In the genomic region with DNA sequence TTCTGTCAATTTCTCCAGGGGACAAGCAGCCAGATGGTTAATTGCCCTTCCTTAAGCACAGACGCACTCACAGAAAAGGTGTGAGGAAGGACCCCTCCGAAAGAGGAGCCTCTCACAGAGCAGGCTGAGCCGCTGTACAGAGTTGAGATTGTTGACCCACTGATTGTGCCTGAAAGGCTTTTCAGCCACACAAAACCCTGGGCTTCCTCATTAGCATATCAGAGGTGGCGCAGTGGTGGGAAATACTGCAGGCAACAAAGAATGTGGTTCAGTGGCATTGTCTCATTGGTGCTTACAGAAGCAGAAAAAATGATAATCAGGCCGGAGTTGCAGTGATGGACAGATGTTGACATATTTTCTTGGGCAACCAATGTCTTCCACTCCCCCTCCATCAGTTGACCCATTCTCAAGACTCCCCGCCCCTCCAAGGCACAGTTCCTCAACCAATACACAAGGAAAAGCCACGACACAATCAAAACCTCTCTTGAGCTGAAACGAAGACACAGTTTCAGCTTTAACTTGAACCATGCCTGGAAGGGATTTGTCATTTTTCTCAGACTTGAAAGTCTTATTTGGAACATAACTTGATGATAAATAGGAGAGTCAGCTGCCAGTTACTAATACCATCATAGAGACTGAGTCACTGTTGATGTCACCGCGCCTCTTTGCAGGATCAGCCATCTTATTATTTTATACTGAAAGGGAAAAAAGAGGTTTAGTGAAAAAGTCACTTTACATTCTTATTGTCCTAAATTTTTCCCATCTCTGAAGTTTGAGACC, we compare ENCODE assay signal across 17 cellular contexts. TPM values are rescaled to one million over a fixed set of nuclear protein-coding genes. Genes with fewer than 3 reads are reported as not detected.
DNase-seq lines count a peak whose midpoint lies in the region; ATAC-seq, FAIRE-seq and TF ChIP-seq lines count a peak whose summit lies in the region.
"Had no signal": no experiment of that assay in that cellular context is flagged by ENCODE, and none has a peak within 500 bp of the region (broad histone marks: within the 10 kb centered on the region; RNA-seq: fewer than 3 reads in every experiment).

No MANE protein-coding gene starts in this region.

- no peak for TF ChIP-seq EP300 in K562 (IDR thresholded peaks at IDR 0.05; ENCODE audit: low read length)
- TF ChIP-seq EP300 in neural cell (conservative IDR thresholded peaks at IDR 0.05; ENCODE audit: poor library complexity, severe bottlenecking) = no peak
- TF ChIP-seq EP300 in gastroesophageal sphincter (IDR thresholded peaks at IDR 0.05) = no peak

- TF ChIP-seq POLR2A in K562 (conservative IDR thresholded peaks at IDR 0.05) = no peak
- no peak for TF ChIP-seq POLR2A in gastroesophageal sphincter (IDR thresholded peaks at IDR 0.05)

- H3K9me3 ChIP-seq in K562 (replicated peaks; ENCODE audit: control insufficient read depth, insufficient read depth, low read depth, low read length) (no peaks in the 10 kb centered on the region), neural cell (ENCODE audit: low read length) (no peaks in the 10 kb centered on the region), gastroesophageal sphincter (no peaks in the 10 kb centered on the region)
- H3K9me3 ChIP-seq: Peyer's patch, tibial artery had no signal

- in situ Hi-C loops in K562 (cut with MboI) = no loop called here

- H3K27ac ChIP-seq in GM23338 (ENCODE audit: low read depth) (no peak overlapping the region), K562 (ENCODE audit: extremely low read depth, low read depth, low read length) (no peak overlapping the region), neural cell (ENCODE audit: low read length) (peak overlapping the region; percentile 24), gastroesophageal sphincter (no peak overlapping the region)
- H3K27ac ChIP-seq: dorsolateral prefrontal cortex, Peyer's patch, tibial artery had no signal

- H3K9me1 ChIP-seq in K562 (ENCODE audit: control insufficient read depth, insufficient read depth, low read length) = no peaks in the 10 kb centered on the region

- no peaks in the 10 kb centered on the region for H3F3A ChIP-seq in GM23338 (replicated peaks; ENCODE audit: low read depth)
- no peaks in the 10 kb centered on the region for H3F3A ChIP-seq in neural cell (ENCODE audit: insufficient read depth, low read length, poor library complexity, severe bottlenecking)

- H2AFZ ChIP-seq in GM23338 (no peak overlapping the region), K562 (ENCODE audit: low read depth, low read length) (no peak overlapping the region), neural cell (ENCODE audit: low read depth, low read length) (no peak overlapping the region)

- ATAC-seq in GM23338 = peak; percentile 36
- ATAC-seq in K562 = no peak
- ATAC-seq in gastroesophageal sphincter = no peak
- no peak for ATAC-seq in GM18511 (IDR thresholded peaks at IDR 0.05; ENCODE audit: unreplicated experiment)
- no peak for ATAC-seq in HG02884 (IDR thresholded peaks at IDR 0.05; ENCODE audit: unreplicated experiment)
- ATAC-seq: left colon, sciatic nerve had no signal

- no peaks in the 10 kb centered on the region for H3K36me3 Mint-ChIP-seq in GM23338 (ENCODE audit: low read depth)

- BruUV-seq in K562 (replicated peaks; lab: Mats Ljungman, UMichigan) = no TSS peak

- H3K9ac ChIP-seq in K562 (ENCODE audit: insufficient read depth in 1 of 2, low read depth in 2 of 2, low read length in 2 of 2) (no peak overlapping the region; a peak in 1 of 4 replicates), neural cell (ENCODE audit: low read length) (no peak overlapping the region)

- H3K4me3 ChIP-seq in GM23338 = no peak overlapping the region
- H3K4me3 ChIP-seq in K562 = no peak overlapping the region
- H3K4me3 ChIP-seq in neural cell (ENCODE audit: low read length) = no peak overlapping the region
- no peak overlapping the region for H3K4me3 ChIP-seq in gastroesophageal sphincter
- H3K4me3 ChIP-seq: dorsolateral prefrontal cortex, Peyer's patch, tibial artery had no signal

- H3K27ac Mint-ChIP-seq in GM23338 = no peak overlapping the region

- H3K9me3 Mint-ChIP-seq in GM23338 = no peaks in the 10 kb centered on the region

- no peak for TF ChIP-seq CTCF in GM23338 (conservative IDR thresholded peaks at IDR 0.05; ENCODE audit: low read depth in 2 of 2)
- no peak for TF ChIP-seq CTCF in K562 (IDR thresholded peaks at IDR 0.05 in 2 of 3, conservative IDR thresholded peaks at IDR 0.05 in 1 of 3; ENCODE audit: insufficient read depth in 2 of 3, low read depth in 1 of 3, low read length in 3 of 3)
- TF ChIP-seq CTCF in neural cell (IDR thresholded peaks at IDR 0.05; ENCODE audit: poor library complexity, severe bottlenecking) = no peak
- no peak for TF ChIP-seq CTCF in gastroesophageal sphincter (IDR thresholded peaks at IDR 0.05)

- H3K4me1 Mint-ChIP-seq in GM23338 = no peaks in the 10 kb centered on the region

- intact Hi-C loops in K562 (cut with micrococcal nuclease) = no loop called here

- no peaks in the 10 kb centered on the region for H3K9me2 ChIP-seq in GM23338 (ENCODE audit: insufficient read depth)
- H3K9me2 ChIP-seq in neural cell (ENCODE audit: insufficient read depth, low read length) = no peaks in the 10 kb centered on the region

- H3K4me2 ChIP-seq in GM23338 = no peak overlapping the region
- H3K4me2 ChIP-seq in K562 (ENCODE audit: insufficient read depth, low read length) = no peak overlapping the region
- no peak overlapping the region for H3K4me2 ChIP-seq in neural cell (ENCODE audit: low read length)

- H3K27me3 ChIP-seq in GM23338 (ENCODE audit: insufficient read depth) (no peaks in the 10 kb centered on the region), K562 (ENCODE audit: control insufficient read depth in 2 of 2, insufficient read depth in 2 of 2, low read length in 2 of 2) (no peaks in the 10 kb centered on the region), neural cell (ENCODE audit: insufficient read depth, low read depth, low read length) (no peaks in the 10 kb centered on the region), gastroesophageal sphincter (no peaks in the 10 kb centered on the region)
- H3K27me3 ChIP-seq: Peyer's patch, tibial artery had no signal

- peak; percentile 7 for DNase-seq in NCI-H146 (lab: John Stamatoyannopoulos, UW)
- DNase-seq in NCI-H146 treated with DMSO at 0.1 percent for 48 hours (lab: John Stamatoyannopoulos, UW; ENCODE audit: unreplicated experiment) = no peak
- DNase-seq in GM23338 (ENCODE audit: low spot score) = peak; percentile 7
- DNase-seq in K562 (ENCODE audit: extremely low read depth in 1 of 4, low spot score in 3 of 4) = no peak
- DNase-seq: 8988T, dorsolateral prefrontal cortex, left colon, NCI-H2227 treated with DMSO at 0.1 percent for 48 hours, Peyer's patch, T1000, tibial artery had no signal

- no peaks in the 10 kb centered on the region for H3K36me3 ChIP-seq in GM23338 (ENCODE audit: insufficient read depth)
- H3K36me3 ChIP-seq in K562 (ENCODE audit: control insufficient read depth, insufficient read depth, low read length) = no peaks in the 10 kb centered on the region
- H3K36me3 ChIP-seq in neural cell (ENCODE audit: insufficient read depth, low read length) = no peaks in the 10 kb centered on the region
- no peaks in the 10 kb centered on the region for H3K36me3 ChIP-seq in gastroesophageal sphincter
- H3K36me3 ChIP-seq: Peyer's patch, tibial artery had no signal

- WGBS in K562 (ENCODE audit: insufficient coverage, low coverage, missing lambda C conversion rate) = 50% methylated on average over 8 of the region's 10 CpGs
- 86 to 87% methylated on average over 5 to 9 of the region's 10 CpGs for WGBS in gastroesophageal sphincter (ENCODE audit: low coverage in 1 of 2), 2 donors

- POLR2A ChIA-PET in K562 (lab: Yijun Ruan, JAX) = no interaction called here

- H3K27me3 Mint-ChIP-seq in GM23338 (ENCODE audit: insufficient read depth, low read depth, poor library complexity) = no peaks in the 10 kb centered on the region

- H3K4me3 Mint-ChIP-seq in GM23338 = no peak overlapping the region

- peaks cover 6% of the 10 kb centered on the region; the same call in 1 of the 2 replicates for H3K4me1 ChIP-seq in GM23338 (ENCODE audit: insufficient read depth)
- no peaks in the 10 kb centered on the region for H3K4me1 ChIP-seq in K562 (replicated peaks in 1 of 2; ENCODE audit: control insufficient read depth in 2 of 2, insufficient read depth in 2 of 2, low read length in 2 of 2)
- H3K4me1 ChIP-seq in gastroesophageal sphincter = no peaks in the 10 kb centered on the region
- H3K4me1 ChIP-seq: Peyer's patch, tibial artery had no signal

- no peaks in the 10 kb centered on the region for H3K79me2 ChIP-seq in GM23338 (replicated peaks; ENCODE audit: insufficient read depth)
- no peaks in the 10 kb centered on the region for H3K79me2 ChIP-seq in K562 (ENCODE audit: control insufficient read depth, insufficient read depth, low read length)
- H3K79me2 ChIP-seq in neural cell (replicated peaks; ENCODE audit: insufficient read depth, low read length) = no peaks in the 10 kb centered on the region

- no peak for FAIRE-seq in K562 (lab: Jason Lieb, UNC)

- TF ChIP-seq RAD21 in K562 (CRISPR knock-in tag; conservative IDR thresholded peaks at IDR 0.05 in 1 of 2, IDR thresholded peaks at IDR 0.05 in 1 of 2) (no peak), neural cell (conservative IDR thresholded peaks at IDR 0.05) (no peak)

- H4K20me1 ChIP-seq in GM23338 (replicated peaks; ENCODE audit: insufficient read depth) (no peaks in the 10 kb centered on the region), K562 (replicated peaks; ENCODE audit: control insufficient read depth, insufficient read depth, low read length) (no peaks in the 10 kb centered on the region), neural cell (ENCODE audit: insufficient read depth) (no peaks in the 10 kb centered on the region)

- CTCF ChIA-PET in K562 (lab: Yijun Ruan, JAX; ENCODE audit: low intra/inter-chr PET ratio) = no interaction called here

RNA-seq across cellular contexts. Expression of a gene that starts 53.0 kb away (rescaled TPM):
- total RNA-seq in GM23338 (2014; rRNA removed; shearing (Covaris generic)) = not detected in 2 replicates
- not detected in 2 replicates for polyA plus RNA-seq in GM23338 (2016; fragmentation: Nextera tagmentation; extraction: Ambion mirVana)
- 0.21 and 0.67 TPM in 2 replicates for total RNA-seq in K562 (2011; cell fraction: chromatin; rRNA removed; ENCODE audit: low replicate concordance)
- not detected in 2 replicates for total RNA-seq in K562 (2011; cell fraction: nucleolus; rRNA removed)
- total RNA-seq in K562 (2011; cell fraction: nucleoplasm; rRNA removed) = not detected in 2 replicates
- not detected in 2 replicates for total RNA-seq in K562 (2014; rRNA removed)
- total RNA-seq in K562 (2014; rRNA removed; fragmentation: Illumina TruSeq; extraction: Trizol) = not detected in 2 replicates
- total RNA-seq in K562 (2015; rRNA removed; fragmentation: Illumina TruSeq; extraction: Trizol) = not detected in 2 replicates
- total RNA-seq in K562 (2021) = not detected in 2 replicates
- not detected in 2 replicates for polyA plus RNA-seq in K562 (2011; rRNA removed)
- not detected in 2 replicates for polyA plus RNA-seq in K562 (2011; cell fraction: cytosol; rRNA removed)
- not detected in 2 replicates for polyA plus RNA-seq in K562 (2011; cell fraction: nucleus; rRNA removed)
- polyA plus RNA-seq in K562 (2012) = 1.9 and 5.9 TPM in 2 replicates
- polyA plus RNA-seq in K562 (2014; fragmentation: Illumina TruSeq; extraction: Trizol) = not detected in 2 replicates
- under 1 TPM; 0.04 to 0.31 TPM for polyA plus RNA-seq in K562 (2014; fragmentation: Nextera tagmentation; extraction: Ambion mirVana)
- polyA plus RNA-seq in K562 (2014; rRNA removed) = not detected in 2 replicates
- not detected in 2 replicates for polyA minus RNA-seq in K562 (2011; rRNA and poly(A)+ RNA removed)
- not detected in 2 replicates for polyA minus RNA-seq in K562 (2011; cell fraction: cytosol; rRNA and poly(A)+ RNA removed)
- polyA minus RNA-seq in K562 (2011; cell fraction: nucleus; rRNA and poly(A)+ RNA removed) = 0.27 and 0.33 TPM in 2 replicates
- not detected in 2 replicates for polyA plus RNA-seq in neural cell
- not detected in 2 replicates for polyA minus RNA-seq in neural cell
- not detected for total RNA-seq in gastroesophageal sphincter
- total RNA-seq: dorsolateral prefrontal cortex, glomerular endothelial cell, left colon, Peyer's patch, sciatic nerve had no signal

Comparison
In these comparisons a context has a peak if more than half of its experiments do, and no peak if none do; other contexts are left out.
1. DNase-seq: peak in NCI-H146 (single experiment) and GM23338 (single experiment); none in NCI-H146 treated with DMSO at 0.1 percent for 48 hours (single experiment) and K562 (0 of 4).